In genomic region chr4:4302416-4302815, GRCh38 we compare ENCODE assay signal across 19 cellular contexts. TPM values are rescaled to one million over a fixed set of nuclear protein-coding genes. Genes with fewer than 3 reads are reported as not detected.
A peak's percentile ranks its signal among the peaks of the same experiment; 100 is the strongest.
DNase-seq lines count a peak whose midpoint lies in the region; ATAC-seq, FAIRE-seq and TF ChIP-seq lines count a peak whose summit lies in the region.
"Had no signal": no experiment of that assay in that cellular context is flagged by ENCODE, and none has a peak within 500 bp of the region (broad histone marks: within the 10 kb centered on the region; RNA-seq: fewer than 3 reads in every experiment).

No MANE protein-coding gene starts in this region.

- H3K4me3 ChIP-seq in bronchial epithelial cell (ENCODE audit: low read depth, low read length) (no peak overlapping the region), left ventricle myocardium inferior (no peak overlapping the region)

- CTCF ChIA-PET in activated naive CD4-positive, alpha-beta T cell treated with anti-CD3 and anti-CD28 coated beads for 36 hours (lab: Charles Lee), result interaction anchor here (0.6 kb wide), 1 partner anchor 52 kb away, joined by 3 read pairs; no protein-coding TSS in a partner anchor
- CTCF ChIA-PET in RWPE1 (lab: Yijun Ruan, JAX), result no interaction called here

- TF ChIP-seq CTCF in bronchial epithelial cell (IDR thresholded peaks at IDR 0.05; ENCODE audit: insufficient read depth, low read length, severe bottlenecking) (no peak), left ventricle myocardium inferior (IDR thresholded peaks at IDR 0.05; ENCODE audit: borderline replicate concordance) (no peak), RWPE1 (conservative IDR thresholded peaks at IDR 0.05; ENCODE audit: low read depth) (no peak)

- DNase-seq in activated naive CD4-positive, alpha-beta T cell treated with anti-CD3 and anti-CD28 coated beads for 36 hours, result no peak
- DNase-seq in bronchial epithelial cell (ENCODE audit: low read depth) (peak; percentile 14), left ventricle myocardium inferior (no peak), RWPE1 (ENCODE audit: low spot score) (no peak)
- no peak for DNase-seq in stimulated activated effector memory CD8-positive, alpha-beta T cell treated with anti-CD3 and anti-CD28 coated beads, Interleukin-12 subunit alpha, Interleukin-12 subunit beta, amount 100 ng/mL, for 72 hours (ENCODE audit: low spot score in 2 of 2)
- no peak for DNase-seq in stimulated activated CD4-positive, alpha-beta T cell treated with anti-CD3 and anti-CD28 coated beads, Interleukin-4, amount 100 ng/mL, for 4 hours
- DNase-seq: C1 segment of cervical spinal cord; DMS 273 treated with DMSO at 0.1 percent for 48 hours; HFFc6; MV-4-11; NCI-H1417 treated with DMSO at 0.1 percent for 48 hours; NCI-H2029; NCI-H526 treated with DMSO at 0.1 percent for 48 hours; NK-92 treated with Interleukin-12 subunit alpha and Interleukin-12 subunit beta, amount 100 ng/mL, for 24 hours; OCI-M1 had no signal

- intact Hi-C loops in activated naive CD4-positive, alpha-beta T cell treated with anti-CD3 and anti-CD28 coated beads for 36 hours (cut with micrococcal nuclease), result no loop called here
- intact Hi-C loops in left ventricle myocardium inferior (cut with micrococcal nuclease), result no loop called here

- no peaks in the 10 kb centered on the region for H3K9me3 ChIP-seq in left ventricle myocardium inferior (replicated peaks)

- H3K27me3 ChIP-seq in bronchial epithelial cell (ENCODE audit: control insufficient read depth, insufficient read depth, low read length) (no peaks in the 10 kb centered on the region), left ventricle myocardium inferior (ENCODE audit: low read depth) (no peaks in the 10 kb centered on the region)

- peak overlapping the region; percentile 26 for H3K27ac Mint-ChIP-seq in activated naive CD4-positive, alpha-beta T cell treated with anti-CD3 and anti-CD28 coated beads, Interleukin-2, amount 50 U/mL, for 24 hours
- no peak overlapping the region for H3K27ac Mint-ChIP-seq in activated naive CD4-positive, alpha-beta T cell treated with anti-CD3 and anti-CD28 coated beads for 36 hours
- peak overlapping the region; percentile 56 for H3K27ac Mint-ChIP-seq in stimulated activated effector memory CD8-positive, alpha-beta T cell treated with anti-CD3 and anti-CD28 coated beads, Interleukin-12 subunit alpha, Interleukin-12 subunit beta, amount 100 ng/mL, for 72 hours
- H3K27ac Mint-ChIP-seq: HFFc6, IgD-negative memory B cell had no signal

- POLR2A ChIA-PET in RWPE1 (lab: Yijun Ruan, JAX; ENCODE audit: low non-redundant PET), result no interaction called here

- FAIRE-seq in bronchial epithelial cell (lab: Jason Lieb, UNC), result no peak
- FAIRE-seq: H1 had no signal

- H3K4me1 Mint-ChIP-seq in activated naive CD4-positive, alpha-beta T cell treated with anti-CD3 and anti-CD28 coated beads, Interleukin-2, amount 50 U/mL, for 24 hours, result peaks cover 27% of the 10 kb centered on the region
- no peaks in the 10 kb centered on the region for H3K4me1 Mint-ChIP-seq in activated naive CD4-positive, alpha-beta T cell treated with anti-CD3 and anti-CD28 coated beads for 36 hours (ENCODE audit: low read depth)
- peaks cover 34% of the 10 kb centered on the region for H3K4me1 Mint-ChIP-seq in stimulated activated effector memory CD8-positive, alpha-beta T cell treated with anti-CD3 and anti-CD28 coated beads, Interleukin-12 subunit alpha, Interleukin-12 subunit beta, amount 100 ng/mL, for 72 hours

- no peaks in the 10 kb centered on the region for H3K9me3 Mint-ChIP-seq in activated naive CD4-positive, alpha-beta T cell treated with anti-CD3 and anti-CD28 coated beads, Interleukin-2, amount 50 U/mL, for 24 hours
- H3K9me3 Mint-ChIP-seq in activated naive CD4-positive, alpha-beta T cell treated with anti-CD3 and anti-CD28 coated beads for 36 hours, result no peaks in the 10 kb centered on the region
- no peaks in the 10 kb centered on the region for H3K9me3 Mint-ChIP-seq in stimulated activated effector memory CD8-positive, alpha-beta T cell treated with anti-CD3 and anti-CD28 coated beads, Interleukin-12 subunit alpha, Interleukin-12 subunit beta, amount 100 ng/mL, for 72 hours
- H3K9me3 Mint-ChIP-seq: HFFc6, IgD-negative memory B cell had no signal

- peaks cover 14% of the 10 kb centered on the region for H3K36me3 Mint-ChIP-seq in activated naive CD4-positive, alpha-beta T cell treated with anti-CD3 and anti-CD28 coated beads, Interleukin-2, amount 50 U/mL, for 24 hours
- peaks cover 10% of the 10 kb centered on the region for H3K36me3 Mint-ChIP-seq in activated naive CD4-positive, alpha-beta T cell treated with anti-CD3 and anti-CD28 coated beads for 36 hours (ENCODE audit: low read depth)
- peaks cover 49% of the 10 kb centered on the region for H3K36me3 Mint-ChIP-seq in stimulated activated effector memory CD8-positive, alpha-beta T cell treated with anti-CD3 and anti-CD28 coated beads, Interleukin-12 subunit alpha, Interleukin-12 subunit beta, amount 100 ng/mL, for 72 hours

- peak overlapping the region; percentile 7 for H3K27ac ChIP-seq in left ventricle myocardium inferior (replicated peaks)
- no peak overlapping the region for H3K27ac ChIP-seq in RWPE1

- peaks cover 11% of the 10 kb centered on the region for H3K4me1 ChIP-seq in left ventricle myocardium inferior

- H3K27me3 Mint-ChIP-seq in activated naive CD4-positive, alpha-beta T cell treated with anti-CD3 and anti-CD28 coated beads, Interleukin-2, amount 50 U/mL, for 24 hours, result no peaks in the 10 kb centered on the region
- no peaks in the 10 kb centered on the region for H3K27me3 Mint-ChIP-seq in activated naive CD4-positive, alpha-beta T cell treated with anti-CD3 and anti-CD28 coated beads for 36 hours (ENCODE audit: low read depth)
- H3K27me3 Mint-ChIP-seq: IgD-negative memory B cell had no signal

- no peak overlapping the region for H3K4me3 Mint-ChIP-seq in activated naive CD4-positive, alpha-beta T cell treated with anti-CD3 and anti-CD28 coated beads, Interleukin-2, amount 50 U/mL, for 24 hours
- no peak overlapping the region for H3K4me3 Mint-ChIP-seq in activated naive CD4-positive, alpha-beta T cell treated with anti-CD3 and anti-CD28 coated beads for 36 hours
- H3K4me3 Mint-ChIP-seq in stimulated activated effector memory CD8-positive, alpha-beta T cell treated with anti-CD3 and anti-CD28 coated beads, Interleukin-12 subunit alpha, Interleukin-12 subunit beta, amount 100 ng/mL, for 72 hours, result no peak overlapping the region
- H3K4me3 Mint-ChIP-seq: HFFc6, IgD-negative memory B cell had no signal

- H3K36me3 ChIP-seq in bronchial epithelial cell (ENCODE audit: control insufficient read depth, insufficient read depth, low read length) (peaks cover 4% of the 10 kb centered on the region), left ventricle myocardium inferior (peaks cover 54% of the 10 kb centered on the region)

- no peak for ATAC-seq in stimulated activated effector memory CD8-positive, alpha-beta T cell treated with anti-CD3 and anti-CD28 coated beads, Interleukin-12 subunit alpha, Interleukin-12 subunit beta, amount 100 ng/mL, for 72 hours
- no peak for ATAC-seq in HG02798 (IDR thresholded peaks at IDR 0.05; ENCODE audit: poor library complexity, unreplicated experiment)

RNA-seq across cellular contexts. Expression of gene ZBTB49, which starts 12.4 kb away (rescaled TPM):
- 1 to 10 TPM; 4.2 to 4.5 TPM for total RNA-seq in activated naive CD4-positive, alpha-beta T cell treated with anti-CD3 and anti-CD28 coated beads for 36 hours
- 3.1 and 3.9 TPM in 2 replicates for total RNA-seq in bronchial epithelial cell
- total RNA-seq in left ventricle myocardium inferior, result 1.9 TPM

RNA-seq across cellular contexts. Expression of gene LYAR, which starts 12.5 kb away (rescaled TPM):
- total RNA-seq in activated naive CD4-positive, alpha-beta T cell treated with anti-CD3 and anti-CD28 coated beads for 36 hours, result 10 to 100 TPM; 42.3 to 42.4 TPM
- total RNA-seq in bronchial epithelial cell (18.3 and 25.3 TPM in 2 replicates), left ventricle myocardium inferior (12.5 TPM)

RNA-seq across cellular contexts. Expression of gene TMEM128, which starts 54.4 kb away (rescaled TPM):
- 10 to 100 TPM; 21.7 to 22.0 TPM for total RNA-seq in activated naive CD4-positive, alpha-beta T cell treated with anti-CD3 and anti-CD28 coated beads for 36 hours
- 20.0 and 29.4 TPM in 2 replicates for total RNA-seq in bronchial epithelial cell
- 9.8 TPM for total RNA-seq in left ventricle myocardium inferior
